Comparison of ENCODE assay signal across 18 cellular contexts in genomic region chr11:16773981-16774710, GRCh38. TPM values are rescaled to one million over a fixed set of nuclear protein-coding genes. Genes with fewer than 3 reads are reported as not detected.
DNase-seq lines count a peak whose midpoint lies in the region; ATAC-seq, FAIRE-seq and TF ChIP-seq lines count a peak whose summit lies in the region.
"Had no signal": no experiment of that assay in that cellular context is flagged by ENCODE, and none has a peak within 500 bp of the region (broad histone marks: within the 10 kb centered on the region; RNA-seq: fewer than 3 reads in every experiment).

No MANE protein-coding gene starts in this region.

- H3K36me3 ChIP-seq in HepG2 (replicated peaks in 1 of 2; ENCODE audit: control insufficient read depth in 1 of 2, insufficient read depth in 2 of 2, low read length in 2 of 2), result peaks cover 0 to 6% of the 10 kb centered on the region in 2 experiments; a peak in 3 of 5 replicates
- H3K36me3 ChIP-seq in right lobe of liver, result no peaks in the 10 kb centered on the region
- no peaks in the 10 kb centered on the region for H3K36me3 ChIP-seq in bronchial epithelial cell (ENCODE audit: control insufficient read depth, insufficient read depth, low read length)
- H3K36me3 ChIP-seq in osteoblast (ENCODE audit: insufficient read depth, low read length), result no peaks in the 10 kb centered on the region
- H3K36me3 ChIP-seq: BLaER1 treated with 17β-estradiol and CSF1 and Interleukin-3, amounts not matched to agents 10 nM and 100 nM had no signal

- FAIRE-seq in HepG2 (lab: Jason Lieb, UNC) (no peak), bronchial epithelial cell (lab: Jason Lieb, UNC) (peak; percentile 43)
- FAIRE-seq: A549, GM12891 had no signal

- peak overlapping the region; percentile 26; the same call in 1 of the 2 replicates for H3K9ac ChIP-seq in HepG2 (ENCODE audit: insufficient read depth, low read depth, low read length)
- H3K9ac ChIP-seq: BLaER1 treated with 17β-estradiol and CSF1 and Interleukin-3, amounts not matched to agents 10 nM and 100 nM had no signal

- H3K27me3 ChIP-seq in HepG2 (ENCODE audit: control insufficient read depth in 1 of 2, insufficient read depth in 2 of 2, low read length in 2 of 2), result no peaks in the 10 kb centered on the region
- H3K27me3 ChIP-seq in right lobe of liver, result no peaks in the 10 kb centered on the region
- no peaks in the 10 kb centered on the region for H3K27me3 ChIP-seq in bronchial epithelial cell (ENCODE audit: control insufficient read depth, insufficient read depth, low read length)
- no peaks in the 10 kb centered on the region for H3K27me3 ChIP-seq in osteoblast (ENCODE audit: insufficient read depth, low read length)
- H3K27me3 ChIP-seq: BLaER1 treated with 17β-estradiol and CSF1 and Interleukin-3, amounts not matched to agents 10 nM and 100 nM had no signal

- 86% methylated on average over 4 of the region's 7 CpGs for WGBS in HepG2 (ENCODE audit: low lambda C conversion rate)
- 60% methylated on average over 3 of the region's 7 CpGs for WGBS in right lobe of liver (ENCODE audit: insufficient coverage, low coverage, low lambda C conversion rate, missing lambda C conversion rate)

- H2AFZ ChIP-seq in HepG2 (ENCODE audit: low read length) (no peak overlapping the region), osteoblast (ENCODE audit: low read length) (no peak overlapping the region)

- H3K9me3 ChIP-seq in HepG2 (ENCODE audit: low read length) (no peaks in the 10 kb centered on the region), right lobe of liver (no peaks in the 10 kb centered on the region), osteoblast (ENCODE audit: low read depth, low read length) (no peaks in the 10 kb centered on the region)
- H3K9me3 ChIP-seq: A549; BLaER1 treated with 17β-estradiol and CSF1 and Interleukin-3, amounts not matched to agents 10 nM and 100 nM had no signal

- CTCF ChIA-PET in HepG2 (lab: Yijun Ruan, JAX; ENCODE audit: low intra/inter-chr PET ratio, low total read pairs), result no interaction called here

- no peak for ATAC-seq in HepG2
- ATAC-seq in right lobe of liver, result no peak
- ATAC-seq in left colon, result no peak
- ATAC-seq: A549; CD8-positive, alpha-beta T cell had no signal

- POLR2A ChIA-PET in HepG2 (lab: Yijun Ruan, JAX), result interaction anchor here (0.8 kb wide), 1 partner anchor 304 kb away, joined by 3 read pairs; no protein-coding TSS in a partner anchor

- DNase-seq in HepG2 (ENCODE audit: low spot score), result no peak
- no peak for DNase-seq in right lobe of liver
- DNase-seq in bronchial epithelial cell (ENCODE audit: low read depth), result no peak
- DNase-seq in osteoblast (ENCODE audit: insufficient read length, low spot score, missing footprints), result peak; percentile 65
- DNase-seq in stimulated activated CD4-positive, alpha-beta T cell treated with anti-CD3 and anti-CD28 coated beads, Interleukin-1b, Interleukin-23, amount 100 ng/mL, for 48 hours, result no peak
- DNase-seq in nucleus accumbens (lab: John Stamatoyannopoulos, UW), result no peak
- DNase-seq in left colon, result no peak
- DNase-seq: Calu3; CD8-positive, alpha-beta T cell; KG1; NCI-H1105 treated with DMSO at 0.1 percent for 48 hours; NCI-H1694 treated with DMSO at 0.1 percent for 48 hours; NCI-H748 treated with DMSO at 0.1 percent for 48 hours; NK-92 treated with Interleukin-12 subunit alpha and Interleukin-12 subunit beta, amount 100 ng/mL, for 24 hours; SHP77 had no signal

- TF ChIP-seq POLR2A in HepG2 (IDR thresholded peaks at IDR 0.05; ENCODE audit: insufficient read depth in 1 of 2, low read depth in 2 of 2, low read length in 2 of 2) (no peak), right lobe of liver (IDR thresholded peaks at IDR 0.05) (no peak)

- H3K4me3 ChIP-seq in HepG2 (replicated peaks in 1 of 3; ENCODE audit: insufficient read depth in 1 of 3, low read depth in 2 of 3, low read length in 3 of 3) (peak overlapping the region in 1 of 3 experiments; percentile 33; a peak in 1 of 6 replicates), right lobe of liver (no peak overlapping the region), bronchial epithelial cell (ENCODE audit: low read depth, low read length) (no peak overlapping the region), osteoblast (ENCODE audit: insufficient read depth, low read length) (no peak overlapping the region)
- H3K4me3 ChIP-seq: A549; BLaER1 treated with 17β-estradiol and CSF1 and Interleukin-3, amounts not matched to agents 10 nM and 100 nM had no signal

- no TSS peak for BruUV-seq in HepG2 (replicated peaks; lab: Mats Ljungman, UMichigan)

- H3K4me1 ChIP-seq in HepG2 (ENCODE audit: insufficient read depth, low read length), result peaks cover 50% of the 10 kb centered on the region
- H3K4me1 ChIP-seq in right lobe of liver, result peaks cover 0 to 22% (median 9%) of the 10 kb centered on the region in 4 donors
- peaks cover 4% of the 10 kb centered on the region for H3K4me1 ChIP-seq in osteoblast (ENCODE audit: insufficient read depth, low read length)
- H3K4me1 ChIP-seq: A549 had no signal

- TF ChIP-seq EP300 in HepG2 (IDR thresholded peaks at IDR 0.05; ENCODE audit: low read depth in 2 of 2, low read length in 2 of 2), result no peak
- TF ChIP-seq EP300 in HepG2 (CRISPR knock-in tag; IDR thresholded peaks at IDR 0.05; ENCODE audit: borderline replicate concordance), result no peak

- intact Hi-C loops in HepG2 (cut with micrococcal nuclease; ENCODE audit: unreplicated experiment) (no loop called here), right lobe of liver (cut with DNase I) (no loop called here), left colon (cut with DNase I, micrococcal nuclease) (no loop called here)

- no peaks in the 10 kb centered on the region for H4K20me1 ChIP-seq in HepG2 (ENCODE audit: insufficient read depth, low read length)
- H4K20me1 ChIP-seq in osteoblast (ENCODE audit: insufficient read depth, low read length), result no peaks in the 10 kb centered on the region
- H4K20me1 ChIP-seq: BLaER1 treated with 17β-estradiol and CSF1 and Interleukin-3, amounts not matched to agents 10 nM and 100 nM had no signal

- TF ChIP-seq CTCF in HepG2 (CRISPR knock-in tag; IDR thresholded peaks at IDR 0.05) (no peak), right lobe of liver (IDR thresholded peaks at IDR 0.05) (no peak), bronchial epithelial cell (IDR thresholded peaks at IDR 0.05; ENCODE audit: insufficient read depth, low read length, severe bottlenecking) (no peak), osteoblast (IDR thresholded peaks at IDR 0.05; ENCODE audit: extremely low read depth, low read depth, low read length) (no peak)

- H3K27ac ChIP-seq in HepG2 (ENCODE audit: extremely low read length, insufficient read depth, low read length) (peak overlapping the region; percentile 76), right lobe of liver (peak overlapping the region in 1 of 3 donors; percentile 79), osteoblast (ENCODE audit: low read depth, low read length) (no peak overlapping the region)
- H3K27ac ChIP-seq: A549; BLaER1 treated with 17β-estradiol and CSF1 and Interleukin-3, amounts not matched to agents 10 nM and 100 nM had no signal

- no peaks in the 10 kb centered on the region for H3K79me2 ChIP-seq in HepG2 (ENCODE audit: insufficient read depth, low read length)
- H3K79me2 ChIP-seq in osteoblast (ENCODE audit: insufficient read depth, low read length), result no peaks in the 10 kb centered on the region

- in situ Hi-C loops in HepG2 (cut with HindIII; ENCODE audit: extremely low pct_ligation_motif_present, low pct_unique_long_range_greater_than_20kb), result no loop called here

- peak overlapping the region; percentile 63 for H3K4me2 ChIP-seq in HepG2 (ENCODE audit: low read depth, low read length)
- H3K4me2 ChIP-seq in osteoblast (ENCODE audit: insufficient read depth, low read length), result no peak overlapping the region
- H3K4me2 ChIP-seq: A549; BLaER1 treated with 17β-estradiol and CSF1 and Interleukin-3, amounts not matched to agents 10 nM and 100 nM had no signal

- TF ChIP-seq RAD21 in HepG2 (CRISPR knock-in tag; IDR thresholded peaks at IDR 0.05), result no peak

TF ChIP-seq in HepG2, 621 proteins besides CTCF, POLR2A, EP300 and RAD21 (continues in another document):
- no peak for TF ChIP-seq ZKSCAN5 (CRISPR knock-in tag; IDR thresholded peaks at IDR 0.05)

RNA-seq across cellular contexts. Expression of gene C11orf58, which starts 35.7 kb away (rescaled TPM):
- total RNA-seq in HepG2 (2016; rRNA removed; fragmentation: Illumina TruSeq; extraction: Trizol) (167 and 271 TPM in 2 replicates), right lobe of liver (10 to 100 TPM; 50.3 to 79.1 (median 56.9) TPM), bronchial epithelial cell (256 and 405 TPM in 2 replicates), osteoblast (139 and 153 TPM in 2 replicates), left colon (10 to 100 TPM; 58.9 to 60.2 TPM)
- total RNA-seq in HepG2 (2016; cell fraction: cytosol; rRNA removed; fragmentation: Illumina TruSeq; extraction: Trizol; ENCODE audit: low read depth), result 28.7 and 31.1 TPM in 2 replicates
- total RNA-seq in HepG2 (2016; cell fraction: insoluble cytoplasmic fraction; rRNA removed; fragmentation: Illumina TruSeq; extraction: Trizol), result 172 and 267 TPM in 2 replicates
- 54.6 and 66.3 TPM in 2 replicates for total RNA-seq in HepG2 (2016; cell fraction: membrane; rRNA removed; fragmentation: Illumina TruSeq; extraction: Trizol)
- total RNA-seq in HepG2 (2016; cell fraction: nucleus; rRNA removed; fragmentation: Illumina TruSeq; extraction: Trizol), result 102 and 105 TPM in 2 replicates
- 65.8 and 83.8 TPM in 2 replicates for polyA plus RNA-seq in HepG2 (2011; rRNA removed)
- 48.8 and 63.9 TPM in 2 replicates for polyA plus RNA-seq in HepG2 (2011; cell fraction: cytosol; rRNA removed)
- 32.9 and 41.1 TPM in 2 replicates for polyA plus RNA-seq in HepG2 (2011; cell fraction: nucleus; rRNA removed)
- polyA plus RNA-seq in HepG2 (2012), result 122 and 187 TPM in 2 replicates
- 28.9 and 36.4 TPM in 2 replicates for polyA plus RNA-seq in HepG2 (2016; cell fraction: cytosol; fragmentation: Illumina TruSeq; extraction: Trizol; ENCODE audit: low read depth)
- 352 and 397 TPM in 2 replicates for polyA plus RNA-seq in HepG2 (2016; cell fraction: insoluble cytoplasmic fraction; fragmentation: Illumina TruSeq; extraction: Trizol; ENCODE audit: low read depth)
- polyA plus RNA-seq in HepG2 (2016; cell fraction: membrane; fragmentation: Illumina TruSeq; extraction: Trizol; ENCODE audit: low read depth), result 50.7 and 60.3 TPM in 2 replicates
- 149 and 156 TPM in 2 replicates for polyA plus RNA-seq in HepG2 (2016; cell fraction: nucleus; fragmentation: Illumina TruSeq; extraction: Trizol; ENCODE audit: insufficient read depth, low read depth)
- 55.1 and 86.4 TPM in 2 replicates for polyA minus RNA-seq in HepG2 (2011; rRNA and poly(A)+ RNA removed; ENCODE audit: low replicate concordance)
- 84.8 and 85.0 TPM in 2 replicates for polyA minus RNA-seq in HepG2 (2011; cell fraction: cytosol; rRNA and poly(A)+ RNA removed)
- 86.7 and 87.2 TPM in 2 replicates for polyA minus RNA-seq in HepG2 (2011; cell fraction: nucleus; rRNA and poly(A)+ RNA removed)
